Comparison of ENCODE assay signal across 9 cellular contexts in the genomic region with DNA sequence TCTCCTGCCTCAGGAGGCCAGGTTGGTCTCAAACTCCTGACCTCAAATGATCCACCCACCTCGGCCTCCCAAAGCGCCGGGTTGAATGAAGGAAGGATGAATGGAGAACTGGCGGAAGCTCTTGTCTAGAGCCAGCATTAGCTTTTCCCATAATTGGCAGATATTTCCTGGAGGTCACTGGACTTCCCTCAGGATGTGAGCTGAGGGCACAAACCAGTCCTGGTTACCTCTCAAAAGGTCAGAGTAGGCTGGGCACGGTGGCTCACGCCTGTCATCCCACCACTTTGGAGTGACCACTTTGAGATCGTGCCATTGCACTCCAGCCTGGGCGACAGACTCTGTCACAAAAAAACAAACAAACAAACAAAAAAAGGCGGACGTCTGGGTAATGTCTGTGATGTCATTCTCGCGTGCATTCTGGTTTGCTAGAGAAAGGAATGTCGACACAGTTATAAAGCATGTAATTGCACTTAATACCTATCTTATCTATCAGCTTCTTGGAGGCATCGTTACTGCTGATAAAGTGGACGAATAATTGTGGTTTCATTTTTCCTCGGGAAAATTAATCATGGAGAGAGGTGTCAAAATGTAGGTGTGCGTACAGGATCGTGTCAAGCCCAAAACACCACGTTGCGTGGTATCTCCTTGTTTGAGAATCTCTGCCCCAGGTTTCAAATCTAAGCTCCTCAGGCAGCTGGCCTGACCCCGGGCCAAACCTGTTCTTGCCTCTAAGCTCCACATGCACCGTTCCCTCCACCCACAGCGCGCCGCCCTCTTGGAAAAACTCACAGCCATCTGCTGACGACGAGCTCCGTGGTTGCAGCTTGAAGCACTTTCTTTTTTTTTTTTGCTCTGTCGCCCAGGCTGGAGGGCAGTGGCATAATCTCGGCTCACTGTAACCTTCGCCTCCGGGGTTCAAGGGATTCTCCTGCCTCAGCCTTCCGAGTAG. TPM values are rescaled to one million over a fixed set of nuclear protein-coding genes. Genes with fewer than 3 reads are reported as not detected.
DNase-seq lines count a peak whose midpoint lies in the region; ATAC-seq, FAIRE-seq and TF ChIP-seq lines count a peak whose summit lies in the region.
"Had no signal": no experiment of that assay in that cellular context is flagged by ENCODE, and none has a peak within 500 bp of the region (broad histone marks: within the 10 kb centered on the region; RNA-seq: fewer than 3 reads in every experiment).

No MANE protein-coding gene starts in this region.

- H3F3A ChIP-seq in PC-9 (ENCODE audit: insufficient read depth, low read depth), result peaks cover 42% of the 10 kb centered on the region; the same call in 1 of the 2 replicates

- peaks cover 3% of the 10 kb centered on the region for H3K36me3 Mint-ChIP-seq in activated CD8-positive, alpha-beta T cell treated with anti-CD3 and anti-CD28 coated beads for 36 hours (ENCODE audit: low read depth)
- H3K36me3 Mint-ChIP-seq in activated CD8-positive, alpha-beta T cell treated with anti-CD3 and anti-CD28 coated beads, Interleukin-2, amount 10 ng/mL, durations not matched to agents 7 days and 5 days (ENCODE audit: low read depth), result peaks cover 2% of the 10 kb centered on the region

- H3K27ac ChIP-seq in PC-9 (no peak overlapping the region), endothelial cell of umbilical vein (ENCODE audit: insufficient read depth, low read depth, low read length) (no peak overlapping the region)
- H3K27ac ChIP-seq: psoas muscle had no signal

- DNase-seq in activated CD8-positive, alpha-beta T cell treated with anti-CD3 and anti-CD28 coated beads for 36 hours, result peak; percentile 34
- no peak for DNase-seq in activated CD8-positive, alpha-beta T cell treated with anti-CD3 and anti-CD28 coated beads, Interleukin-2, amount 10 ng/mL, durations not matched to agents 7 days and 5 days
- no peak for DNase-seq in PC-9
- DNase-seq in endothelial cell of umbilical vein (ENCODE audit: low read depth, low spot score), result no peak
- DNase-seq in stimulated activated CD8-positive, alpha-beta memory T cell treated with anti-CD3 and anti-CD28 coated beads, Interleukin-4, amount 100 ng/mL, for 48 hours, result peak; percentile 40
- no peak for DNase-seq in islet precursor cell
- no peak for DNase-seq in GF-D8 (lab: John Stamatoyannopoulos, UW)

- BruUV-seq in PC-9 (replicated peaks; lab: Mats Ljungman, UMichigan) (TSS peak; percentile 31), endothelial cell of umbilical vein (replicated peaks; lab: Mats Ljungman, UMichigan) (no TSS peak)

- no peaks in the 10 kb centered on the region for H3K27me3 ChIP-seq in PC-9 (ENCODE audit: insufficient read depth, low read depth)
- H3K27me3 ChIP-seq in endothelial cell of umbilical vein (ENCODE audit: control insufficient read depth in 2 of 2, insufficient read depth in 2 of 2, low read length in 2 of 2), result no peaks in the 10 kb centered on the region

- POLR2A ChIA-PET in activated CD8-positive, alpha-beta T cell treated with anti-CD3 and anti-CD28 coated beads for 36 hours (lab: Charles Lee), result interaction anchor here (0.8 to 1.9 kb wide), 8 partner anchors 14 to 130 kb away, joined by 3 to 5 read pairs (median 4); partner anchors contain the start of genes INPP5K and YWHAE
- POLR2A ChIA-PET in activated CD8-positive, alpha-beta T cell treated with anti-CD3 and anti-CD28 coated beads, Interleukin-2, amount 10 ng/mL, durations not matched to agents 7 days and 5 days (lab: Charles Lee), result interaction anchor here (0.9 to 1.1 kb wide), 3 partner anchors 54 to 101 kb away, joined by 3 to 5 read pairs (median 3); partner anchors contain the start of genes INPP5K and PITPNA
- POLR2A ChIA-PET in PC-9 (lab: Charles Lee; ENCODE audit: unreplicated experiment), result interaction anchor here (0.5 to 0.7 kb wide), 4 partner anchors 14 to 97 kb away, joined by 3 to 4 read pairs (median 3); no protein-coding TSS in a partner anchor
- POLR2A ChIA-PET in endothelial cell of umbilical vein (lab: Charles Lee), result no interaction called here

- H3K79me2 ChIP-seq in PC-9 (ENCODE audit: low read depth) (no peaks in the 10 kb centered on the region), endothelial cell of umbilical vein (ENCODE audit: control insufficient read depth, insufficient read depth, low read length) (no peaks in the 10 kb centered on the region)

- no peak for TF ChIP-seq POLR2A in endothelial cell of umbilical vein (IDR thresholded peaks at IDR 0.05; ENCODE audit: low read depth, low read length)

- peaks cover 13% of the 10 kb centered on the region for H3K4me1 ChIP-seq in PC-9 (replicated peaks; ENCODE audit: insufficient read depth)
- peaks cover 16% of the 10 kb centered on the region for H3K4me1 ChIP-seq in endothelial cell of umbilical vein (ENCODE audit: control insufficient read depth, extremely low read depth, insufficient read depth, low read length)

- intact Hi-C loops in activated CD8-positive, alpha-beta T cell treated with anti-CD3 and anti-CD28 coated beads for 36 hours (cut with micrococcal nuclease), result loop anchor here (5.0 kb wide), 1 partner anchor 55 kb away; the partner anchor contains the start of gene INPP5K
- intact Hi-C loops in PC-9 (cut with micrococcal nuclease; ENCODE audit: unreplicated experiment) (no loop called here), endothelial cell of umbilical vein (cut with micrococcal nuclease) (no loop called here)

- H3K4me1 Mint-ChIP-seq in activated CD8-positive, alpha-beta T cell treated with anti-CD3 and anti-CD28 coated beads for 36 hours (ENCODE audit: low read depth), result peaks cover 29% of the 10 kb centered on the region
- peaks cover 19% of the 10 kb centered on the region for H3K4me1 Mint-ChIP-seq in activated CD8-positive, alpha-beta T cell treated with anti-CD3 and anti-CD28 coated beads, Interleukin-2, amount 10 ng/mL, durations not matched to agents 7 days and 5 days (ENCODE audit: low read depth)

- peak overlapping the region; percentile 50 for H3K27ac Mint-ChIP-seq in activated CD8-positive, alpha-beta T cell treated with anti-CD3 and anti-CD28 coated beads for 36 hours
- no peak overlapping the region for H3K27ac Mint-ChIP-seq in activated CD8-positive, alpha-beta T cell treated with anti-CD3 and anti-CD28 coated beads, Interleukin-2, amount 10 ng/mL, durations not matched to agents 7 days and 5 days

- H3K9me3 ChIP-seq in PC-9 (ENCODE audit: insufficient read depth, low read depth) (no peaks in the 10 kb centered on the region), endothelial cell of umbilical vein (replicated peaks; ENCODE audit: control insufficient read depth, insufficient read depth, low read length) (no peaks in the 10 kb centered on the region)
- H3K9me3 ChIP-seq: psoas muscle had no signal

- H2AFZ ChIP-seq in PC-9 (no peak overlapping the region), endothelial cell of umbilical vein (ENCODE audit: low read depth, low read length) (no peak overlapping the region)

- FAIRE-seq in endothelial cell of umbilical vein (lab: Jason Lieb, UNC), result peak; percentile 61

- H3K4me2 ChIP-seq in PC-9 (no peak overlapping the region), endothelial cell of umbilical vein (ENCODE audit: insufficient read depth, low read length) (no peak overlapping the region)

- no peak for TF ChIP-seq CTCF in activated CD8-positive, alpha-beta T cell treated with anti-CD3 and anti-CD28 coated beads for 36 hours (IDR thresholded peaks at IDR 0.05)
- TF ChIP-seq CTCF in PC-9 (conservative IDR thresholded peaks at IDR 0.05), result no peak
- no peak for TF ChIP-seq CTCF in endothelial cell of umbilical vein (IDR thresholded peaks at IDR 0.05; ENCODE audit: extremely low read depth in 1 of 2, insufficient read depth in 1 of 2, low read depth in 1 of 2, low read length in 2 of 2)

- H3K9me2 ChIP-seq in PC-9 (ENCODE audit: insufficient read depth), result no peaks in the 10 kb centered on the region

- peak overlapping the region; percentile 38 for H3K4me3 Mint-ChIP-seq in activated CD8-positive, alpha-beta T cell treated with anti-CD3 and anti-CD28 coated beads for 36 hours
- no peak overlapping the region for H3K4me3 Mint-ChIP-seq in activated CD8-positive, alpha-beta T cell treated with anti-CD3 and anti-CD28 coated beads, Interleukin-2, amount 10 ng/mL, durations not matched to agents 7 days and 5 days

- H3K9me1 ChIP-seq in endothelial cell of umbilical vein (replicated peaks; ENCODE audit: control insufficient read depth, extremely low read depth, insufficient read depth, low read length), result no peaks in the 10 kb centered on the region

- ATAC-seq in activated CD8-positive, alpha-beta T cell treated with anti-CD3 and anti-CD28 coated beads for 36 hours, result peak; percentile 3
- no peak for ATAC-seq in activated CD8-positive, alpha-beta T cell treated with anti-CD3 and anti-CD28 coated beads, Interleukin-2, amount 10 ng/mL, durations not matched to agents 7 days and 5 days
- ATAC-seq in HG03039 (IDR thresholded peaks at IDR 0.05; ENCODE audit: unreplicated experiment), result no peak

- H3K36me3 ChIP-seq in PC-9 (ENCODE audit: low read depth) (peaks cover 9% of the 10 kb centered on the region; the same call in 1 of the 2 replicates), endothelial cell of umbilical vein (ENCODE audit: control insufficient read depth in 2 of 2, extremely low read depth in 1 of 2, insufficient read depth in 2 of 2, low read length in 2 of 2) (peaks cover 0 to 14% of the 10 kb centered on the region in 2 experiments)

- no peak overlapping the region for H3K9ac ChIP-seq in endothelial cell of umbilical vein (replicated peaks; ENCODE audit: extremely low read depth, insufficient read depth, low read length)

- H3K4me3 ChIP-seq in PC-9 (no peak overlapping the region), endothelial cell of umbilical vein (replicated peaks in 1 of 3; ENCODE audit: insufficient read depth in 1 of 3, low read depth in 1 of 3, low read length in 3 of 3) (no peak overlapping the region)
- H3K4me3 ChIP-seq: psoas muscle had no signal

- H3K27me3 Mint-ChIP-seq in activated CD8-positive, alpha-beta T cell treated with anti-CD3 and anti-CD28 coated beads for 36 hours, result peaks cover 30% of the 10 kb centered on the region
- H3K27me3 Mint-ChIP-seq in activated CD8-positive, alpha-beta T cell treated with anti-CD3 and anti-CD28 coated beads, Interleukin-2, amount 10 ng/mL, durations not matched to agents 7 days and 5 days (ENCODE audit: low read depth), result peaks cover 33% of the 10 kb centered on the region

- H4K20me1 ChIP-seq in PC-9 (ENCODE audit: insufficient read depth), result no peaks in the 10 kb centered on the region
- no peaks in the 10 kb centered on the region for H4K20me1 ChIP-seq in endothelial cell of umbilical vein (replicated peaks; ENCODE audit: control insufficient read depth, extremely low read depth, insufficient read depth, low read length)

- dilution Hi-C loops in endothelial cell of umbilical vein (cut with MboI; ENCODE audit: extremely low pct_ligation_motif_present, low sequenced_read_pairs), result no loop called here

- H3K9me3 Mint-ChIP-seq in activated CD8-positive, alpha-beta T cell treated with anti-CD3 and anti-CD28 coated beads for 36 hours, result no peaks in the 10 kb centered on the region
- H3K9me3 Mint-ChIP-seq in activated CD8-positive, alpha-beta T cell treated with anti-CD3 and anti-CD28 coated beads, Interleukin-2, amount 10 ng/mL, durations not matched to agents 7 days and 5 days (ENCODE audit: insufficient read depth), result no peaks in the 10 kb centered on the region

- CTCF ChIA-PET in activated CD8-positive, alpha-beta T cell treated with anti-CD3 and anti-CD28 coated beads for 36 hours (lab: Charles Lee), result interaction anchor here (1.1 to 1.8 kb wide), 5 partner anchors 13 to 130 kb away, joined by 3 to 9 read pairs (median 3); partner anchors contain the start of gene INPP5K
- CTCF ChIA-PET in activated CD8-positive, alpha-beta T cell treated with anti-CD3 and anti-CD28 coated beads, Interleukin-2, amount 10 ng/mL, durations not matched to agents 7 days and 5 days (lab: Charles Lee), result interaction anchor here (0.5 to 2.7 kb wide), 3 partner anchors 53 to 300 kb away, joined by 5 to 13 read pairs (median 9); partner anchors contain the start of gene INPP5K
- CTCF ChIA-PET in PC-9 (lab: Charles Lee) (no interaction called here), endothelial cell of umbilical vein (lab: Charles Lee) (interaction anchor here (1.1 to 6.0 kb wide), 3 partner anchors 10 to 97 kb away, joined by 3 to 30 read pairs (median 18); partner anchors contain the start of gene INPP5K)

RNA-seq across cellular contexts. Expression of gene CRK, which starts 6.4 kb away (rescaled TPM):
- total RNA-seq in activated CD8-positive, alpha-beta T cell treated with anti-CD3 and anti-CD28 coated beads for 36 hours, result 10 to 100 TPM; 12.1 to 12.9 TPM
- total RNA-seq in activated CD8-positive, alpha-beta T cell treated with anti-CD3 and anti-CD28 coated beads, Interleukin-2, amount 10 ng/mL, durations not matched to agents 7 days and 5 days, result 10 to 100 TPM; 15.7 to 17.7 TPM
- total RNA-seq in PC-9 (2021), result 57.1 and 57.9 TPM in 2 replicates
- 67.2 and 71.3 TPM in 2 replicates for total RNA-seq in endothelial cell of umbilical vein
- 41.2 and 52.8 TPM in 2 replicates for polyA plus RNA-seq in endothelial cell of umbilical vein
- polyA plus RNA-seq in endothelial cell of umbilical vein (2011; cell fraction: cytosol; rRNA removed), result 60.3 and 63.7 TPM in 2 replicates
- 27.0 and 33.4 TPM in 2 replicates for polyA plus RNA-seq in endothelial cell of umbilical vein (2011; cell fraction: nucleus; rRNA removed)
- 55.9 and 69.4 TPM in 2 replicates for polyA plus RNA-seq in endothelial cell of umbilical vein (2012)
- polyA minus RNA-seq in endothelial cell of umbilical vein, result 85.7 and 87.4 TPM in 2 replicates
- 31.6 TPM for polyA minus RNA-seq in endothelial cell of umbilical vein (2011; cell fraction: cytosol; rRNA and poly(A)+ RNA removed)
- polyA minus RNA-seq in endothelial cell of umbilical vein (2011; cell fraction: nucleus; rRNA and poly(A)+ RNA removed), result 21.8 and 27.1 TPM in 2 replicates

RNA-seq across cellular contexts. Expression of gene MYO1C, which starts 30.0 kb away (rescaled TPM):
- 10 to 100 TPM; 12.6 to 16.8 TPM for total RNA-seq in activated CD8-positive, alpha-beta T cell treated with anti-CD3 and anti-CD28 coated beads for 36 hours
- 10 to 100 TPM; 18.5 to 21.8 TPM for total RNA-seq in activated CD8-positive, alpha-beta T cell treated with anti-CD3 and anti-CD28 coated beads, Interleukin-2, amount 10 ng/mL, durations not matched to agents 7 days and 5 days
- total RNA-seq in PC-9 (2021) (237 and 261 TPM in 2 replicates), endothelial cell of umbilical vein (195 and 206 TPM in 2 replicates)
- polyA plus RNA-seq in endothelial cell of umbilical vein, result 141 and 145 TPM in 2 replicates
- polyA plus RNA-seq in endothelial cell of umbilical vein (2011; cell fraction: cytosol; rRNA removed), result 124 and 132 TPM in 2 replicates
- polyA plus RNA-seq in endothelial cell of umbilical vein (2011; cell fraction: nucleus; rRNA removed), result 298 and 335 TPM in 2 replicates
- 160 and 189 TPM in 2 replicates for polyA plus RNA-seq in endothelial cell of umbilical vein (2012)
- 298 and 349 TPM in 2 replicates for polyA minus RNA-seq in endothelial cell of umbilical vein
- 60.4 TPM for polyA minus RNA-seq in endothelial cell of umbilical vein (2011; cell fraction: cytosol; rRNA and poly(A)+ RNA removed)
- polyA minus RNA-seq in endothelial cell of umbilical vein (2011; cell fraction: nucleus; rRNA and poly(A)+ RNA removed), result 122 and 135 TPM in 2 replicates

RNA-seq across cellular contexts. Expression of gene INPP5K, which starts 54.0 kb away (rescaled TPM):
- 10 to 100 TPM; 16.5 to 16.7 TPM for total RNA-seq in activated CD8-positive, alpha-beta T cell treated with anti-CD3 and anti-CD28 coated beads for 36 hours
- total RNA-seq in activated CD8-positive, alpha-beta T cell treated with anti-CD3 and anti-CD28 coated beads, Interleukin-2, amount 10 ng/mL, durations not matched to agents 7 days and 5 days, result 10 to 100 TPM; 37.6 to 39.6 TPM
- total RNA-seq in PC-9 (2021) (41.9 and 42.9 TPM in 2 replicates), endothelial cell of umbilical vein (41.3 and 44.2 TPM in 2 replicates)
- polyA plus RNA-seq in endothelial cell of umbilical vein, result 53.8 and 54.1 TPM in 2 replicates
- 30.0 and 33.1 TPM in 2 replicates for polyA plus RNA-seq in endothelial cell of umbilical vein (2011; cell fraction: cytosol; rRNA removed)
- polyA plus RNA-seq in endothelial cell of umbilical vein (2011; cell fraction: nucleus; rRNA removed), result 49.9 and 59.3 TPM in 2 replicates
- polyA plus RNA-seq in endothelial cell of umbilical vein (2012), result 31.5 and 37.8 TPM in 2 replicates
- 74.5 and 93.9 TPM in 2 replicates for polyA minus RNA-seq in endothelial cell of umbilical vein
- 28.6 TPM for polyA minus RNA-seq in endothelial cell of umbilical vein (2011; cell fraction: cytosol; rRNA and poly(A)+ RNA removed)
- 34.6 and 44.4 TPM in 2 replicates for polyA minus RNA-seq in endothelial cell of umbilical vein (2011; cell fraction: nucleus; rRNA and poly(A)+ RNA removed)

Comparison
In these comparisons a context has a peak if more than half of its experiments do, and no peak if none do; other contexts are left out.
1. DNase-seq: peak in activated CD8-positive, alpha-beta T cell treated with anti-CD3 and anti-CD28 coated beads for 36 hours (single experiment) and stimulated activated CD8-positive, alpha-beta memory T cell treated with anti-CD3 and anti-CD28 coated beads, Interleukin-4, amount 100 ng/mL, for 48 hours (single experiment); none in activated CD8-positive, alpha-beta T cell treated with anti-CD3 and anti-CD28 coated beads, Interleukin-2, amount 10 ng/mL, durations not matched to agents 7 days and 5 days (single experiment), PC-9 (0 of 2), endothelial cell of umbilical vein (single experiment), islet precursor cell (single experiment) and GF-D8 (single experiment).